Comparison of ENCODE assay signal across 12 cellular contexts in the genomic region with DNA sequence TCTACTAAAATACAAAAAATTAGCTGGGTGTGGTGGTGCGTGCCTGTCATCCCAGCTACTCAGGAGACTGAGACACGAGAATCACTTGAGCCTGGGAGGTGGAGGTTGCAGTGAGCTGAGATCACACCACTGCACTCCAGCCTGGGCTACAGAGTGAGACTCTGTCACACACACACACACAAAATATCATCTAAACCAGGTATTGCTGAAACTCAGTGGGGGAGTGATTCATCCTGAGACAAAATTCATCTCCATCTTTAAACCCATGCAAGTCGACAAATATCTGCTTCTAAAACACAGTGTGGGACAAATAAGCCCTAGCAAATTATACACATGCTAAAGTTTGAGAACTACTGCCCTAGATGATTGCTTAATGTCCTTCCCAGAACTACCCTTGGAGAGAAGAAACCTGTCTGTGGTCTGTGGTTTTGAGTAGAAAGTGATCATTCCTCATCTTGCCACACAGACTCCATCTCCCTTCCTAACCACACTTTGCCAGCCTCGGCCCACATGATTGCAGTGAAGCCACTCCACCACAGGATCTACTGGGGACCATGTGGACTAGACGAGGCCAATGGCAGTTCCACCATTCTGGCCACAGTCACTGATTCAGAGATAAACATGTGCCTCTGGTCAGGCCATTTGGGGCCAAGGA.
DNase-seq lines count a peak whose midpoint lies in the region; ATAC-seq and TF ChIP-seq lines count a peak whose summit lies in the region.
"Had no signal": no experiment of that assay in that cellular context is flagged by ENCODE, and none has a peak within 500 bp of the region (broad histone marks: within the 10 kb centered on the region; RNA-seq: fewer than 3 reads in every experiment).

No MANE protein-coding gene starts in this region.

- H2AFZ ChIP-seq in PC-3 (ENCODE audit: low read length), result no peak overlapping the region

- no peaks in the 10 kb centered on the region for H3K36me3 ChIP-seq in PC-3 (ENCODE audit: low read depth, low read length)
- H3K36me3 ChIP-seq: brain microvascular endothelial cell, sigmoid colon, uterus had no signal

- no peak overlapping the region for H3K27ac ChIP-seq in PC-3 (ENCODE audit: low read length)
- H3K27ac ChIP-seq: brain microvascular endothelial cell, sigmoid colon, uterus had no signal

- no peaks in the 10 kb centered on the region for H3F3A ChIP-seq in PC-3 (ENCODE audit: low read length, unreplicated experiment)

- no peaks in the 10 kb centered on the region for H4K20me1 ChIP-seq in PC-3 (ENCODE audit: low read length)

- POLR2A ChIA-PET in PC-3 (lab: Charles Lee; ENCODE audit: unreplicated experiment), result no interaction called here

- no peaks in the 10 kb centered on the region for H3K27me3 ChIP-seq in PC-3 (ENCODE audit: low read length)
- H3K27me3 ChIP-seq: brain microvascular endothelial cell, sigmoid colon, uterus had no signal

- H3K4me2 ChIP-seq in PC-3 (ENCODE audit: low read length), result no peak overlapping the region

- no peak overlapping the region for H3K4me3 ChIP-seq in PC-3 (ENCODE audit: low read length)
- H3K4me3 ChIP-seq: sigmoid colon, uterus had no signal

- no TSS peak for BruUV-seq in PC-3 (replicated peaks; lab: Mats Ljungman, UMichigan)

- no peaks in the 10 kb centered on the region for H3K9me3 ChIP-seq in PC-3 (ENCODE audit: low read length)
- H3K9me3 ChIP-seq: sigmoid colon, uterus had no signal

- no peak for TF ChIP-seq CTCF in PC-3 (conservative IDR thresholded peaks at IDR 0.05; ENCODE audit: low read depth, low read length)

- no peaks in the 10 kb centered on the region for H3K79me2 ChIP-seq in PC-3 (ENCODE audit: low read length)

- intact Hi-C loops in PC-3 (cut with micrococcal nuclease), result no loop called here

- no peak for ATAC-seq in PC-3
- no peak for ATAC-seq in HG02588 (IDR thresholded peaks at IDR 0.05; ENCODE audit: unreplicated experiment)

- H3K4me1 ChIP-seq in PC-3 (ENCODE audit: insufficient read depth, low read length), result no peaks in the 10 kb centered on the region
- H3K4me1 ChIP-seq: uterus had no signal

- peak; percentile 70 for DNase-seq in Ammon's horn (ENCODE audit: low spot score)
- peak; percentile 96 for DNase-seq in GF-D8 (lab: John Stamatoyannopoulos, UW)
- peak; percentile 91 for DNase-seq in SIG-M5 treated with dmso at 0.1 percent for 504 hours (lab: John Stamatoyannopoulos, UW; ENCODE audit: unreplicated experiment)
- peak; percentile 10 for DNase-seq in fibroblast of gingiva (ENCODE audit: low read depth)
- no peak for DNase-seq in PC-3
- no peak for DNase-seq in HuH-7.5 (ENCODE audit: low spot score)
- no peak for DNase-seq in DMS153 (lab: John Stamatoyannopoulos, UW)
- DNase-seq: activated CD8-positive, alpha-beta memory T cell treated with anti-CD3 and anti-CD28 coated beads for 24 hours; brain microvascular endothelial cell; sigmoid colon; uterus had no signal

- CTCF ChIA-PET in PC-3 (lab: Charles Lee), result no interaction called here

- no peaks in the 10 kb centered on the region for H3K9me2 ChIP-seq in PC-3 (replicated peaks; ENCODE audit: low read length)

- no peak overlapping the region for H3K9ac ChIP-seq in PC-3 (ENCODE audit: low read length)

Comparison
In these comparisons a context has a peak if more than half of its experiments do, and no peak if none do; other contexts are left out.
1. DNase-seq: peak in Ammon's horn (single experiment), GF-D8 (single experiment), SIG-M5 treated with dmso at 0.1 percent for 504 hours (single experiment) and fibroblast of gingiva (single experiment); none in PC-3 (single experiment), HuH-7.5 (single experiment) and DMS153 (single experiment).